8 cellular contexts compared by ENCODE assay signal in genomic region chr14:102594514-102595175, GRCh38. TPM values are rescaled to one million over a fixed set of nuclear protein-coding genes. Genes with fewer than 3 reads are reported as not detected.
A peak's percentile ranks its signal among the peaks of the same experiment; 100 is the strongest.
DNase-seq lines count a peak whose midpoint lies in the region; FAIRE-seq and TF ChIP-seq lines count a peak whose summit lies in the region.

No MANE protein-coding gene starts in this region.

- no peak for DNase-seq in GM18507 (ENCODE audit: extremely low spot score, insufficient read length, low read depth)
- peak; percentile 48 for DNase-seq in MG63
- DNase-seq in SHP77 (lab: John Stamatoyannopoulos, UW): peak; percentile 58 to 68
- DNase-seq in activated naive CD4-positive, alpha-beta T cell treated with Interleukin-2 at 50 U/mL for 16 hours: peak; percentile 68
- peak; percentile 88 for DNase-seq in germinal center (ENCODE audit: low spot score)
- DNase-seq in osteocyte (ENCODE audit: extremely low spot score, unreplicated experiment): no peak
- DNase-seq in uterus: peak; percentile 42 to 47

- no peaks in the 10 kb centered on the region for H3K9me3 Mint-ChIP-seq in osteocyte (ENCODE audit: unreplicated experiment)

- H3K27me3 ChIP-seq in MG63 (no peaks in the 10 kb centered on the region), uterus (no peaks in the 10 kb centered on the region)

- H3K27me3 Mint-ChIP-seq in osteocyte (ENCODE audit: unreplicated experiment): no peaks in the 10 kb centered on the region

- TF ChIP-seq CTCF in osteocyte (IDR thresholded peaks at IDR 0.05) (peak; percentile 78), uterus (IDR thresholded peaks at IDR 0.05) (peak; percentile 51 to 83 (median 72))

- peaks cover 0 to 3% of the 10 kb centered on the region in 2 donors for H3K4me1 ChIP-seq in uterus

- H3K4me3 Mint-ChIP-seq in osteocyte (ENCODE audit: unreplicated experiment): peak overlapping the region; percentile 93

- H3K9me3 ChIP-seq in MG63: no peaks in the 10 kb centered on the region
- H3K9me3 ChIP-seq in uterus: no peaks in the 10 kb centered on the region

- no peaks in the 10 kb centered on the region for H3K36me3 Mint-ChIP-seq in osteocyte (ENCODE audit: unreplicated experiment)

- H3K27ac Mint-ChIP-seq in osteocyte (ENCODE audit: unreplicated experiment): peak overlapping the region; percentile 90

- intact Hi-C loops in uterus (cut with DNase I; ENCODE audit: low total_unique reads): no loop called here

- peak; percentile 96 for FAIRE-seq in A204.1 (lab: Jason Lieb, UNC)
- FAIRE-seq in GM18507 (lab: Jason Lieb, UNC): peak; percentile 87

- H3K36me3 ChIP-seq in MG63 (peaks cover 2% of the 10 kb centered on the region; the same call in 1 of the 2 replicates), uterus (no peaks in the 10 kb centered on the region)

- no peak overlapping the region for H3K27ac ChIP-seq in uterus

- no peak for TF ChIP-seq POLR2A in uterus (IDR thresholded peaks at IDR 0.05)

- H3K4me1 Mint-ChIP-seq in osteocyte (ENCODE audit: unreplicated experiment): peaks cover 37% of the 10 kb centered on the region

- H3K4me3 ChIP-seq in MG63 (peak overlapping the region; percentile 63), uterus (no peak overlapping the region)

RNA-seq across cellular contexts. Expression of gene RCOR1, which starts 2.2 kb away (rescaled TPM):
- 7.1 and 12.0 TPM in 2 replicates for total RNA-seq in MG63 (2014; rRNA removed; shearing (Covaris generic); ENCODE audit: low replicate concordance)
- total RNA-seq in osteocyte (23.6 and 27.4 TPM in 2 replicates), uterus (10 to 100 TPM in 2 of 4 donors, 1 to 10 TPM in 2; 3.3 to 40.0 (median 19.7) TPM)

Comparison
In these comparisons a context has a peak if more than half of its experiments do, and no peak if none do; other contexts are left out.
1. DNase-seq: peak in MG63 (single experiment), SHP77 (2 of 2), activated naive CD4-positive, alpha-beta T cell treated with Interleukin-2 at 50 U/mL for 16 hours (single experiment), germinal center (single experiment) and uterus (2 of 2); none in GM18507 (single experiment) and osteocyte (single experiment).